ENCODE assay signal across 22 cellular contexts in the genomic region with DNA sequence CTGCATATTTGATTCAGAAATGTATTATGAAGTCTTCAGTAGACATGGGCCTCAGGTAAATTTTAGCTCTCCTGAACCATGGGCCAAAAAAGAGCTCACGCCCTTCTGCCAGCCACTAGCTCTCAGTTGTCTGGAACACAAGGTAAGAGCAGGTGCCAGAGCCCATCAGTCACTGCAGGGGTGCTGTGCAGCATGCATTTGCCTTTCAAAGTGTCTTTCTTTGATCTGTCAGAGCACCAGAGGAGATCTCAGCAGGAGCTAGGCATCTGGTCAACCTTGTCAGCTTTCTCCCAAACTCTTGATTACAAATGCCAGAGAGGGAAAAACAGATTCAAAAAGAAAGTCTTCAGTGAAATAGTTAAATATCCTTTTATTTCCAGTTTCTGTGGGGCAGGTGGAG.
DNase-seq lines count a peak whose midpoint lies in the region; ATAC-seq, FAIRE-seq and TF ChIP-seq lines count a peak whose summit lies in the region.
"Had no signal": no experiment of that assay in that cellular context is flagged by ENCODE, and none has a peak within 500 bp of the region (broad histone marks: within the 10 kb centered on the region; RNA-seq: fewer than 3 reads in every experiment).

No MANE protein-coding gene starts in this region.

- TF ChIP-seq POLR2A in HepG2 (IDR thresholded peaks at IDR 0.05; ENCODE audit: insufficient read depth in 1 of 2, low read depth in 2 of 2, low read length in 2 of 2), result no peak
- TF ChIP-seq POLR2A in sigmoid colon (IDR thresholded peaks at IDR 0.05), result no peak

- no peak for TF ChIP-seq RAD21 in HepG2 (CRISPR knock-in tag; IDR thresholded peaks at IDR 0.05)

- ATAC-seq in HepG2 (no peak), HG02884 (IDR thresholded peaks at IDR 0.05; ENCODE audit: unreplicated experiment) (no peak), GM18519 (IDR thresholded peaks at IDR 0.05; ENCODE audit: low FRiP score, unreplicated experiment) (no peak)
- ATAC-seq: A549; activated naive CD8-positive, alpha-beta T cell treated with anti-CD3 and anti-CD28 coated beads, Interleukin-2, amount 50 U/mL, for 24 hours; body of pancreas; gastrocnemius medialis had no signal

- no peaks in the 10 kb centered on the region for H3K36me3 ChIP-seq in HepG2 (replicated peaks in 1 of 2; ENCODE audit: control insufficient read depth in 1 of 2, insufficient read depth in 2 of 2, low read length in 2 of 2)
- H3K36me3 ChIP-seq in sigmoid colon, result no peaks in the 10 kb centered on the region
- H3K36me3 ChIP-seq: BLaER1 treated with 17β-estradiol and CSF1 and Interleukin-3, amounts not matched to agents 10 nM and 100 nM; esophagus muscularis mucosa; gastrocnemius medialis had no signal

- no peaks in the 10 kb centered on the region for H3K79me2 ChIP-seq in HepG2 (ENCODE audit: insufficient read depth, low read length)

- H2AFZ ChIP-seq in HepG2 (ENCODE audit: low read length), result no peak overlapping the region
- H2AFZ ChIP-seq: PC-9 had no signal

- H3K27me3 ChIP-seq in HepG2 (ENCODE audit: control insufficient read depth in 1 of 2, insufficient read depth in 2 of 2, low read length in 2 of 2) (no peaks in the 10 kb centered on the region), sigmoid colon (no peaks in the 10 kb centered on the region)
- H3K27me3 ChIP-seq: BLaER1 treated with 17β-estradiol and CSF1 and Interleukin-3, amounts not matched to agents 10 nM and 100 nM; body of pancreas; esophagus muscularis mucosa; gastrocnemius medialis had no signal

- H3K4me1 ChIP-seq in HepG2 (ENCODE audit: insufficient read depth, low read length) (no peaks in the 10 kb centered on the region), sigmoid colon (peaks cover 0 to 3% (median 0%) of the 10 kb centered on the region in 4 donors)
- H3K4me1 ChIP-seq: A549; BLaER1 treated with 17β-estradiol and CSF1 and Interleukin-3, amounts not matched to agents 10 nM and 100 nM; body of pancreas; esophagus muscularis mucosa; gastrocnemius medialis had no signal

- in situ Hi-C loops in HepG2 (cut with HindIII; ENCODE audit: extremely low pct_ligation_motif_present, low pct_unique_long_range_greater_than_20kb), result no loop called here

- H3K4me2 ChIP-seq in HepG2 (ENCODE audit: low read depth, low read length), result no peak overlapping the region
- H3K4me2 ChIP-seq: A549; BLaER1 treated with 17β-estradiol and CSF1 and Interleukin-3, amounts not matched to agents 10 nM and 100 nM; KMS-11; PC-9 had no signal

- H3K9me3 ChIP-seq in HepG2 (ENCODE audit: low read length) (no peaks in the 10 kb centered on the region), sigmoid colon (no peaks in the 10 kb centered on the region)
- H3K9me3 ChIP-seq: A549; BLaER1 treated with 17β-estradiol and CSF1 and Interleukin-3, amounts not matched to agents 10 nM and 100 nM; body of pancreas; esophagus muscularis mucosa; gastrocnemius medialis had no signal

- WGBS in HepG2 (ENCODE audit: low lambda C conversion rate), result 11% methylated on average over 1 of the region's 1 CpG
- WGBS in sigmoid colon, 2 donors, result 64 to 79% methylated on average over 1 of the region's 1 CpG

- no peak for TF ChIP-seq EP300 in HepG2 (IDR thresholded peaks at IDR 0.05; ENCODE audit: low read depth in 2 of 2, low read length in 2 of 2)
- no peak for TF ChIP-seq EP300 in HepG2 (CRISPR knock-in tag; IDR thresholded peaks at IDR 0.05; ENCODE audit: borderline replicate concordance)
- TF ChIP-seq EP300 in sigmoid colon (IDR thresholded peaks at IDR 0.05), result no peak

- no peak for FAIRE-seq in HepG2 (lab: Jason Lieb, UNC)
- FAIRE-seq: A549, D721Med had no signal

- H4K20me1 ChIP-seq in HepG2 (ENCODE audit: insufficient read depth, low read length), result no peaks in the 10 kb centered on the region
- H4K20me1 ChIP-seq: BLaER1 treated with 17β-estradiol and CSF1 and Interleukin-3, amounts not matched to agents 10 nM and 100 nM had no signal

- POLR2A ChIA-PET in HepG2 (lab: Yijun Ruan, JAX), result no interaction called here

- no peak overlapping the region for H3K9ac ChIP-seq in HepG2 (ENCODE audit: insufficient read depth, low read depth, low read length)
- H3K9ac ChIP-seq: BLaER1 treated with 17β-estradiol and CSF1 and Interleukin-3, amounts not matched to agents 10 nM and 100 nM; KMS-11 had no signal

- intact Hi-C loops in HepG2 (cut with micrococcal nuclease; ENCODE audit: unreplicated experiment) (no loop called here), sigmoid colon (cut with DNase I) (no loop called here)

- CTCF ChIA-PET in HepG2 (lab: Yijun Ruan, JAX; ENCODE audit: low intra/inter-chr PET ratio, low total read pairs), result no interaction called here

- H3K4me3 ChIP-seq in HepG2 (replicated peaks in 1 of 3; ENCODE audit: insufficient read depth in 1 of 3, low read depth in 2 of 3, low read length in 3 of 3) (no peak overlapping the region), sigmoid colon (no peak overlapping the region)
- H3K4me3 ChIP-seq: A549; BLaER1 treated with 17β-estradiol and CSF1 and Interleukin-3, amounts not matched to agents 10 nM and 100 nM; body of pancreas; esophagus muscularis mucosa; gastrocnemius medialis; PC-9 had no signal

- H3K27ac ChIP-seq in HepG2 (ENCODE audit: extremely low read length, insufficient read depth, low read length) (no peak overlapping the region), sigmoid colon (no peak overlapping the region)
- H3K27ac ChIP-seq: A549; BLaER1 treated with 17β-estradiol and CSF1 and Interleukin-3, amounts not matched to agents 10 nM and 100 nM; body of pancreas; esophagus muscularis mucosa; gastrocnemius medialis; KMS-11; PC-9 had no signal

- no TSS peak for BruUV-seq in HepG2 (replicated peaks; lab: Mats Ljungman, UMichigan)

- TF ChIP-seq CTCF in HepG2 (CRISPR knock-in tag; IDR thresholded peaks at IDR 0.05), result no peak
- TF ChIP-seq CTCF in sigmoid colon (IDR thresholded peaks at IDR 0.05), result no peak

- DNase-seq in AG20443 (ENCODE audit: low spot score), result peak; percentile 3
- peak in 2 of 3 experiments; percentile 84 to 95 for DNase-seq in NCI-H1417 (lab: John Stamatoyannopoulos, UW)
- DNase-seq in NCI-H510A (lab: John Stamatoyannopoulos, UW), result peak; percentile 60
- peak; percentile 1 for DNase-seq in cerebellum (ENCODE audit: low spot score)
- no peak for DNase-seq in HepG2 (ENCODE audit: low spot score)
- no peak for DNase-seq in sigmoid colon
- DNase-seq: activated CD4-positive, alpha-beta T cell treated with anti-CD3 and anti-CD28 coated beads, Interleukin-2, amount 10 ng/mL, durations not matched to agents 7 days and 5 days; activated CD8-positive, alpha-beta memory T cell treated with anti-CD3 and anti-CD28 coated beads, Interleukin-2, amount 50 U/mL, for 48 hours; activated naive CD8-positive, alpha-beta T cell treated with anti-CD3 and anti-CD28 coated beads, Interleukin-2, amount 50 U/mL, for 24 hours; body of pancreas; effector memory CD4-positive, alpha-beta T cell; gastrocnemius medialis; GDM1; hypothalamus; PC-9 had no signal

TF ChIP-seq in HepG2, 621 proteins besides CTCF, POLR2A, EP300 and RAD21 (continues in another document):
- TF ChIP-seq ZNF274 (CRISPR knock-in tag; IDR thresholded peaks at IDR 0.05) (no peak), SOX6 (IDR thresholded peaks at IDR 0.05) (no peak), SOX6 (CRISPR knock-in tag; IDR thresholded peaks at IDR 0.05) (no peak), BCL6 (CRISPR knock-in tag; IDR thresholded peaks at IDR 0.05) (no peak), NR2F6 (IDR thresholded peaks at IDR 0.05) (no peak), NR2F6 (CRISPR knock-in tag; IDR thresholded peaks at IDR 0.05) (no peak), ZFP91 (CRISPR knock-in tag; IDR thresholded peaks at IDR 0.05; ENCODE audit: borderline replicate concordance) (no peak), TEAD2 (CRISPR knock-in tag; IDR thresholded peaks at IDR 0.05) (no peak), ZNF225 (CRISPR knock-in tag; IDR thresholded peaks at IDR 0.05) (no peak), ELF1 (CRISPR knock-in tag; IDR thresholded peaks at IDR 0.05) (no peak)
- TF ChIP-seq, protein P1, sequence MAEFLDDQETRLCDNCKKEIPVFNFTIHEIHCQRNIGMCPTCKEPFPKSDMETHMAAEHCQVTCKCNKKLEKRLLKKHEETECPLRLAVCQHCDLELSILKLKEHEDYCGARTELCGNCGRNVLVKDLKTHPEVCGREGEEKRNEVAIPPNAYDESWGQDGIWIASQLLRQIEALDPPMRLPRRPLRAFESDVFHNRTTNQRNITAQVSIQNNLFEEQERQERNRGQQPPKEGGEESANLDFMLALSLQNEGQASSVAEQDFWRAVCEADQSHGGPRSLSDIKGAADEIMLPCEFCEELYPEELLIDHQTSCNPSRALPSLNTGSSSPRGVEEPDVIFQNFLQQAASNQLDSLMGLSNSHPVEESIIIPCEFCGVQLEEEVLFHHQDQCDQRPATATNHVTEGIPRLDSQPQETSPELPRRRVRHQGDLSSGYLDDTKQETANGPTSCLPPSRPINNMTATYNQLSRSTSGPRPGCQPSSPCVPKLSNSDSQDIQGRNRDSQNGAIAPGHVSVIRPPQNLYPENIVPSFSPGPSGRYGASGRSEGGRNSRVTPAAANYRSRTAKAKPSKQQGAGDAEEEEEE (CRISPR knock-in tag; IDR thresholded peaks at IDR 0.05; ENCODE audit: borderline replicate concordance), result no peak

Comparison
In these comparisons a context has a peak if more than half of its experiments do, and no peak if none do; other contexts are left out.
1. DNase-seq: peak in AG20443 (single experiment), NCI-H1417 (2 of 3), NCI-H510A (single experiment) and cerebellum (single experiment); none in HepG2 (single experiment) and sigmoid colon (single experiment).